9 cellular contexts compared by ENCODE assay signal in genomic region chr15:34365073-34365825, GRCh38. TPM values are rescaled to one million over a fixed set of nuclear protein-coding genes. Genes with fewer than 3 reads are reported as not detected.
A peak's percentile ranks its signal among the peaks of the same experiment; 100 is the strongest.
DNase-seq lines count a peak whose midpoint lies in the region; ATAC-seq, FAIRE-seq and TF ChIP-seq lines count a peak whose summit lies in the region.
"Had no signal": no experiment of that assay in that cellular context is flagged by ENCODE, and none has a peak within 500 bp of the region (broad histone marks: within the 10 kb centered on the region; RNA-seq: fewer than 3 reads in every experiment).

No MANE protein-coding gene starts in this region.

- no peaks in the 10 kb centered on the region for H3K27me3 Mint-ChIP-seq in effector memory CD8-positive, alpha-beta T cell

- H4K20me1 ChIP-seq in osteoblast (ENCODE audit: insufficient read depth, low read length) = peaks cover 7% of the 10 kb centered on the region

- H2AFZ ChIP-seq in osteoblast (ENCODE audit: low read length) = no peak overlapping the region

- peak overlapping the region; percentile 38 to 95 for H3K27ac Mint-ChIP-seq in effector memory CD8-positive, alpha-beta T cell

- peak; percentile 63 for DNase-seq in GM13977 (ENCODE audit: low spot score)
- no peak for DNase-seq in Peyer's patch
- DNase-seq in effector memory CD8-positive, alpha-beta T cell = peak; percentile 5 to 31 (median 27)
- DNase-seq in osteoblast (ENCODE audit: insufficient read length, low spot score, missing footprints) = peak; percentile 74
- no peak for DNase-seq in GM19239 (ENCODE audit: insufficient read length, low spot score)
- DNase-seq in NCI-H1048 (lab: John Stamatoyannopoulos, UW) = no peak
- no peak for DNase-seq in NCI-H146 (lab: John Stamatoyannopoulos, UW)

- H3K9me3 ChIP-seq in Peyer's patch = no peaks in the 10 kb centered on the region
- no peaks in the 10 kb centered on the region for H3K9me3 ChIP-seq in osteoblast (ENCODE audit: low read depth, low read length)

- ATAC-seq in effector memory CD8-positive, alpha-beta T cell (replicated peaks) = peak; percentile 5
- no peak for ATAC-seq in GM21390 (IDR thresholded peaks at IDR 0.05; ENCODE audit: unreplicated experiment)

- no peaks in the 10 kb centered on the region for H3K27me3 ChIP-seq in Peyer's patch
- no peaks in the 10 kb centered on the region for H3K27me3 ChIP-seq in osteoblast (ENCODE audit: insufficient read depth, low read length)

- H3K4me1 ChIP-seq in Peyer's patch (peaks cover 0 to 54% (median 8%) of the 10 kb centered on the region in 4 donors), osteoblast (ENCODE audit: insufficient read depth, low read length) (peaks cover 19% of the 10 kb centered on the region)

- H3K4me3 ChIP-seq in Peyer's patch = peak overlapping the region in 3 of 4 donors; percentile 81 to 95 (median 82)
- peak overlapping the region; percentile 97 for H3K4me3 ChIP-seq in osteoblast (ENCODE audit: insufficient read depth, low read length)

- H3K79me2 ChIP-seq in osteoblast (ENCODE audit: insufficient read depth, low read length) = peaks cover 25% of the 10 kb centered on the region

- peak overlapping the region; percentile 93 to 99 (median 98) for H3K27ac ChIP-seq in Peyer's patch
- no peak overlapping the region for H3K27ac ChIP-seq in osteoblast (ENCODE audit: low read depth, low read length)

- H3K36me3 ChIP-seq in Peyer's patch = peaks cover 0 to 34% (median 0%) of the 10 kb centered on the region in 3 donors
- peaks cover 23% of the 10 kb centered on the region for H3K36me3 ChIP-seq in osteoblast (ENCODE audit: insufficient read depth, low read length)

- H3K4me2 ChIP-seq in osteoblast (ENCODE audit: insufficient read depth, low read length) = peak overlapping the region; percentile 98

- H3K36me3 Mint-ChIP-seq in effector memory CD8-positive, alpha-beta T cell (ENCODE audit: insufficient read depth) = peaks cover 22% of the 10 kb centered on the region

- TF ChIP-seq POLR2A in Peyer's patch (IDR thresholded peaks at IDR 0.05) = no peak

- no peak for FAIRE-seq in GM19239 (lab: Jason Lieb, UNC)

- no peaks in the 10 kb centered on the region for H3K9me3 Mint-ChIP-seq in effector memory CD8-positive, alpha-beta T cell

- in situ Hi-C loops in GM13977 (cut with MboI; ENCODE audit: low pct_unique_long_range_greater_than_20kb, low sequenced_read_pairs, unreplicated experiment) = loop anchor here (25.0 kb wide), 1 partner anchor 222 kb away; the partner anchor contains the start of gene GOLGA8B

- H3K4me3 Mint-ChIP-seq in effector memory CD8-positive, alpha-beta T cell = peak overlapping the region; percentile 94 to 97

- no peak for TF ChIP-seq CTCF in GM13977 (IDR thresholded peaks at IDR 0.05; ENCODE audit: extremely low read depth, insufficient read depth, missing control alignments)
- no peak for TF ChIP-seq CTCF in Peyer's patch (IDR thresholded peaks at IDR 0.05)
- TF ChIP-seq CTCF in osteoblast (IDR thresholded peaks at IDR 0.05; ENCODE audit: extremely low read depth, low read depth, low read length) = no peak

- H3K4me1 Mint-ChIP-seq in effector memory CD8-positive, alpha-beta T cell (ENCODE audit: low read depth in 2 of 2) = peaks cover 23 to 36% of the 10 kb centered on the region in 2 donors

RNA-seq across cellular contexts. Expression of gene LPCAT4, which starts 1.7 kb away (rescaled TPM):
- total RNA-seq in Peyer's patch = 100 to 1,000 TPM in 2 of 4 donors, 10 to 100 TPM in 2; 52.8 to 268 (median 108) TPM
- 11.9 and 13.8 TPM in 2 replicates for total RNA-seq in osteoblast

RNA-seq across cellular contexts. Expression of gene NUTM1, which starts 22.1 kb away (rescaled TPM):
- total RNA-seq in Peyer's patch (not detected), osteoblast (under 0.01 TPM in 1 of 2 replicates, not detected in the other)
- total RNA-seq: activated CD8-positive, alpha-beta memory T cell treated with anti-CD3 and anti-CD28 coated beads for 36 hours had no signal

RNA-seq across cellular contexts. Expression of gene NOP10, which starts 22.3 kb away (rescaled TPM):
- 100 to 1,000 TPM in 2 of 4 donors, 10 to 100 TPM in 2; 56.2 to 143 (median 96.3) TPM for total RNA-seq in Peyer's patch
- total RNA-seq in osteoblast = 193 and 216 TPM in 2 replicates

RNA-seq across cellular contexts. Expression of gene SLC12A6, which starts 27.7 kb away (rescaled TPM):
- total RNA-seq in Peyer's patch = 100 to 1,000 TPM in 1 of 4 donors, 10 to 100 TPM in 3; 48.7 to 111 (median 54.1) TPM
- 39.2 and 40.9 TPM in 2 replicates for total RNA-seq in osteoblast

Comparison
In these comparisons a context has a peak if more than half of its experiments do, and no peak if none do; other contexts are left out.
1. DNase-seq: peak in GM13977 (single experiment), effector memory CD8-positive, alpha-beta T cell (3 of 3) and osteoblast (single experiment); none in Peyer's patch (0 of 3), GM19239 (single experiment), NCI-H1048 (single experiment) and NCI-H146 (single experiment).